ENCODE assay signal across 12 cellular contexts in genomic region chr7:39592586-39592985, GRCh38. TPM values are rescaled to one million over a fixed set of nuclear protein-coding genes. Genes with fewer than 3 reads are reported as not detected.
A peak's percentile ranks its signal among the peaks of the same experiment; 100 is the strongest.
DNase-seq lines count a peak whose midpoint lies in the region; ATAC-seq and TF ChIP-seq lines count a peak whose summit lies in the region.
"Had no signal": no experiment of that assay in that cellular context is flagged by ENCODE, and none has a peak within 500 bp of the region (broad histone marks: within the 10 kb centered on the region; RNA-seq: fewer than 3 reads in every experiment).

No MANE protein-coding gene starts in this region.

- H3K9me3 Mint-ChIP-seq in activated naive CD4-positive, alpha-beta T cell treated with anti-CD3 and anti-CD28 coated beads for 36 hours, result no peaks in the 10 kb centered on the region
- H3K9me3 Mint-ChIP-seq in stimulated activated naive CD8-positive, alpha-beta T cell treated with anti-CD3 and anti-CD28 coated beads, Interleukin-15, amount 100 ng/mL, for 72 hours, result peaks cover 7 to 14% of the 10 kb centered on the region in 2 donors

- H3K4me3 ChIP-seq in epithelial cell of proximal tubule (ENCODE audit: low read depth, low read length), result no peak overlapping the region
- H3K4me3 ChIP-seq: esophagus squamous epithelium had no signal

- H3K27me3 Mint-ChIP-seq in activated naive CD4-positive, alpha-beta T cell treated with anti-CD3 and anti-CD28 coated beads for 36 hours (ENCODE audit: low read depth), result no peaks in the 10 kb centered on the region
- H3K27me3 Mint-ChIP-seq in T-helper 17 cell, result no peaks in the 10 kb centered on the region
- no peaks in the 10 kb centered on the region for H3K27me3 Mint-ChIP-seq in stimulated activated naive CD8-positive, alpha-beta T cell treated with anti-CD3 and anti-CD28 coated beads, Interleukin-15, amount 100 ng/mL, for 72 hours
- H3K27me3 Mint-ChIP-seq: B cell had no signal

- H3K9me3 ChIP-seq in T-helper 17 cell (ENCODE audit: control insufficient read depth, low read length, poor library complexity, severe bottlenecking), result no peaks in the 10 kb centered on the region
- H3K9me3 ChIP-seq: esophagus squamous epithelium had no signal

- no peak for DNase-seq in activated naive CD4-positive, alpha-beta T cell treated with anti-CD3 and anti-CD28 coated beads for 36 hours
- DNase-seq in activated naive CD4-positive, alpha-beta T cell treated with anti-CD3 and anti-CD28 coated beads, Interleukin-2, amount 50 U/mL, for 16 hours, result no peak
- DNase-seq in T-helper 17 cell, result no peak
- peak; percentile 52 for DNase-seq in epithelial cell of proximal tubule (ENCODE audit: low read depth)
- no peak for DNase-seq in stimulated activated naive CD8-positive, alpha-beta T cell treated with anti-CD3 and anti-CD28 coated beads, Interleukin-15, amount 100 ng/mL, for 72 hours
- no peak for DNase-seq in GM10266 (ENCODE audit: extremely low spot score)
- no peak for DNase-seq in UCSD-AML1 (lab: John Stamatoyannopoulos, UW; ENCODE audit: unreplicated experiment)
- no peak for DNase-seq in left colon
- DNase-seq: esophagus squamous epithelium, NCI-H1694 treated with DMSO at 0.1 percent for 48 hours had no signal

- CTCF ChIA-PET in activated naive CD4-positive, alpha-beta T cell treated with anti-CD3 and anti-CD28 coated beads for 36 hours (lab: Charles Lee), result interaction anchor here (0.7 to 4.3 kb wide), 3 partner anchors 12 to 153 kb away, joined by 3 to 29 read pairs (median 3); no protein-coding TSS in a partner anchor

- ATAC-seq in T-helper 17 cell, result no peak
- ATAC-seq in stimulated activated naive CD8-positive, alpha-beta T cell treated with anti-CD3 and anti-CD28 coated beads, Interleukin-15, amount 100 ng/mL, for 72 hours, result peak; percentile 68
- no peak for ATAC-seq in left colon
- ATAC-seq: Right ventricle myocardium inferior had no signal

- TF ChIP-seq CTCF in epithelial cell of proximal tubule (conservative IDR thresholded peaks at IDR 0.05; ENCODE audit: low read depth, low read length) (no peak), GM10266 (IDR thresholded peaks at IDR 0.05; ENCODE audit: control insufficient read depth, insufficient read depth, low read depth, missing control alignments) (no peak)

- H3K4me1 Mint-ChIP-seq in activated naive CD4-positive, alpha-beta T cell treated with anti-CD3 and anti-CD28 coated beads for 36 hours (ENCODE audit: low read depth), result peaks cover 37% of the 10 kb centered on the region
- H3K4me1 Mint-ChIP-seq in T-helper 17 cell, result peaks cover 14% of the 10 kb centered on the region
- peaks cover 46% of the 10 kb centered on the region for H3K4me1 Mint-ChIP-seq in stimulated activated naive CD8-positive, alpha-beta T cell treated with anti-CD3 and anti-CD28 coated beads, Interleukin-15, amount 100 ng/mL, for 72 hours

- no peak overlapping the region for H3K4me3 Mint-ChIP-seq in activated naive CD4-positive, alpha-beta T cell treated with anti-CD3 and anti-CD28 coated beads for 36 hours
- H3K4me3 Mint-ChIP-seq in T-helper 17 cell, result no peak overlapping the region
- H3K4me3 Mint-ChIP-seq in stimulated activated naive CD8-positive, alpha-beta T cell treated with anti-CD3 and anti-CD28 coated beads, Interleukin-15, amount 100 ng/mL, for 72 hours, result peak overlapping the region; percentile 57 to 66
- H3K4me3 Mint-ChIP-seq: B cell had no signal

- H3K36me3 Mint-ChIP-seq in activated naive CD4-positive, alpha-beta T cell treated with anti-CD3 and anti-CD28 coated beads for 36 hours (ENCODE audit: low read depth), result no peaks in the 10 kb centered on the region
- H3K36me3 Mint-ChIP-seq in T-helper 17 cell (ENCODE audit: low read depth), result no peaks in the 10 kb centered on the region

- H3K27ac Mint-ChIP-seq in activated naive CD4-positive, alpha-beta T cell treated with anti-CD3 and anti-CD28 coated beads for 36 hours, result peak overlapping the region; percentile 76
- peak overlapping the region; percentile 95 for H3K27ac Mint-ChIP-seq in T-helper 17 cell
- peak overlapping the region; percentile 50 to 93 for H3K27ac Mint-ChIP-seq in stimulated activated naive CD8-positive, alpha-beta T cell treated with anti-CD3 and anti-CD28 coated beads, Interleukin-15, amount 100 ng/mL, for 72 hours
- H3K27ac Mint-ChIP-seq: B cell had no signal

- intact Hi-C loops in activated naive CD4-positive, alpha-beta T cell treated with anti-CD3 and anti-CD28 coated beads for 36 hours (cut with micrococcal nuclease), result loop anchor here (1.0 to 10.0 kb wide), 5 partner anchors 17 to 1228 kb away; partner anchors contain the start of genes RALA and YAE1
- intact Hi-C loops in left colon (cut with DNase I, micrococcal nuclease), result no loop called here

RNA-seq across cellular contexts. Expression of gene YAE1, which starts 26.4 kb away (rescaled TPM):
- total RNA-seq in activated naive CD4-positive, alpha-beta T cell treated with anti-CD3 and anti-CD28 coated beads for 36 hours, result 1 to 10 TPM; 4.6 to 5.5 TPM
- total RNA-seq in T-helper 17 cell (1 to 10 TPM; 3.7 to 6.6 TPM), epithelial cell of proximal tubule (20.5 and 20.9 TPM in 2 replicates), left colon (10 to 100 TPM; 19.0 to 27.4 TPM)

RNA-seq across cellular contexts. Expression of gene RALA, which starts 30.8 kb away (rescaled TPM):
- total RNA-seq in activated naive CD4-positive, alpha-beta T cell treated with anti-CD3 and anti-CD28 coated beads for 36 hours, result 10 to 100 TPM; 30.3 to 35.6 TPM
- total RNA-seq in T-helper 17 cell (10 to 100 TPM; 22.4 to 27.1 TPM), epithelial cell of proximal tubule (23.8 and 24.2 TPM in 2 replicates), left colon (10 to 100 TPM; 51.3 to 52.4 TPM)

Comparison
In these comparisons a context has a peak if more than half of its experiments do, and no peak if none do; other contexts are left out.
1. H3K4me3 Mint-ChIP-seq: peak in stimulated activated naive CD8-positive, alpha-beta T cell treated with anti-CD3 and anti-CD28 coated beads, Interleukin-15, amount 100 ng/mL, for 72 hours (2 of 2); none in activated naive CD4-positive, alpha-beta T cell treated with anti-CD3 and anti-CD28 coated beads for 36 hours (single experiment) and T-helper 17 cell (single experiment).
2. Peak in every context shown above with its lines, with median percentiles within 50 percentile points of each other: H3K27ac Mint-ChIP-seq.